Comparison of ENCODE assay signal across 26 cellular contexts in genomic region chrY:8058613-8059012, GRCh38.
"Had no signal": no experiment of that assay in that cellular context is flagged by ENCODE, and none has a peak within 500 bp of the region (broad histone marks: within the 10 kb centered on the region; RNA-seq: fewer than 3 reads in every experiment).

No MANE protein-coding gene starts in this region.

- H3K27me3 ChIP-seq: brain microvascular endothelial cell, heart left ventricle had no signal

- H3K27ac ChIP-seq: brain microvascular endothelial cell, epithelial cell of prostate, heart left ventricle had no signal

- H3K4me1 ChIP-seq: heart left ventricle had no signal

- H3K36me3 ChIP-seq: brain microvascular endothelial cell, heart left ventricle had no signal

- H3K9me3 ChIP-seq: heart left ventricle had no signal

- H3K4me3 ChIP-seq: heart left ventricle had no signal

- DNase-seq: activated CD4-positive, alpha-beta memory T cell treated with anti-CD3 and anti-CD28 coated beads, Interleukin-2, amount 10 ng/mL, durations not matched to agents 7 days and 5 days; activated CD4-positive, alpha-beta T cell treated with anti-CD3 and anti-CD28 coated beads for 36 hours; activated CD4-positive, alpha-beta T cell treated with anti-CD3 and anti-CD28 coated beads, Interleukin-2, amount 10 ng/mL, durations not matched to agents 24 days and 14 days; activated CD4-positive, CD25-positive, alpha-beta regulatory T cell; activated CD4-positive, CD25-positive, alpha-beta regulatory T cell treated with anti-CD3 and anti-CD28 coated beads, Interleukin-2, amount 50 U/mL, for 72 hours; activated CD8-positive, alpha-beta memory T cell treated with anti-CD3 and anti-CD28 coated beads, Interleukin-2, amount 50 U/mL, for 48 hours; activated effector memory CD4-positive, alpha-beta T cell treated with Interleukin-2 at 50 U/mL for 16 hours; activated gamma-delta T cell treated with Interleukin-2 at 50 U/mL for 16 hours; activated naive CD4-positive, alpha-beta T cell treated with anti-CD3 and anti-CD28 coated beads, Interleukin-2, amount 50 U/mL, for 16 hours; activated naive CD4-positive, alpha-beta T cell treated with Interleukin-2 at 50 U/mL for 16 hours; activated T-cell treated with anti-CD3 and anti-CD28 coated beads, Interleukin-2, amount 50 U/mL, for 4 hours; amniotic stem cell; anterior cingulate cortex; brain microvascular endothelial cell; caudate nucleus; cortex of kidney; dermis blood vessel endothelial cell; effector CD4-positive, alpha-beta T cell; effector memory CD8-positive, alpha-beta T cell; foreskin melanocyte; glutamatergic neuron; heart left ventricle; T-helper 2 cell had no signal

- ATAC-seq: activated CD4-positive, alpha-beta T cell treated with anti-CD3 and anti-CD28 coated beads for 36 hours; activated T-cell treated with anti-CD3 and anti-CD28 coated beads, Interleukin-2, amount 50 U/mL, for 4 hours; activated T-helper 17 cell treated with anti-CD3 and anti-CD28 coated beads, Interleukin-2, amount 50 U/mL, for 72 hours; effector memory CD8-positive, alpha-beta T cell; esophagus mucosa; heart left ventricle had no signal
